1 cellular context compared by ENCODE assay signal in genomic region chr3:147184794-147185193, GRCh38.
TF ChIP-seq lines count a peak whose summit lies in the region.

No MANE protein-coding gene starts in this region.

TF ChIP-seq in HepG2, 621 proteins besides CTCF, POLR2A, EP300 and RAD21 (continued from another document and continues in another):
- TF ChIP-seq REST (IDR thresholded peaks at IDR 0.05; ENCODE audit: borderline replicate concordance in 1 of 2, low read depth in 1 of 2, low read length in 2 of 2) (peak in 1 of 2 experiments; percentile 74; a peak in 1 of 4 replicates), ISL2 (CRISPR knock-in tag; IDR thresholded peaks at IDR 0.05) (peak; percentile 85), ATF3 (CRISPR knock-in tag; IDR thresholded peaks at IDR 0.05) (no peak; the same call in 1 of the 2 replicates), UBTF (CRISPR knock-in tag; IDR thresholded peaks at IDR 0.05) (no peak), ZNF558 (CRISPR knock-in tag; IDR thresholded peaks at IDR 0.05; ENCODE audit: borderline replicate concordance) (no peak), HBP1 (CRISPR knock-in tag; IDR thresholded peaks at IDR 0.05; ENCODE audit: low read depth) (no peak), SKIL (CRISPR knock-in tag; IDR thresholded peaks at IDR 0.05; ENCODE audit: borderline replicate concordance) (no peak), AKNA (CRISPR knock-in tag; IDR thresholded peaks at IDR 0.05; ENCODE audit: borderline replicate concordance) (no peak), ZNF572 (CRISPR knock-in tag; IDR thresholded peaks at IDR 0.05) (no peak), HOXA9 (CRISPR knock-in tag; IDR thresholded peaks at IDR 0.05; ENCODE audit: borderline replicate concordance) (no peak), ZNF674 (CRISPR knock-in tag; IDR thresholded peaks at IDR 0.05; ENCODE audit: low read depth) (no peak), ZNF788 (CRISPR knock-in tag; IDR thresholded peaks at IDR 0.05; ENCODE audit: borderline replicate concordance) (peak; percentile 69; the same call in 1 of the 2 replicates), ZNF432 (CRISPR knock-in tag; IDR thresholded peaks at IDR 0.05; ENCODE audit: borderline replicate concordance) (no peak), ZNF816 (CRISPR knock-in tag; IDR thresholded peaks at IDR 0.05; ENCODE audit: borderline replicate concordance) (no peak), DRAP1 (CRISPR knock-in tag; IDR thresholded peaks at IDR 0.05) (peak; percentile 22; the same call in 1 of the 2 replicates), RXRA (CRISPR knock-in tag; IDR thresholded peaks at IDR 0.05) (no peak; the same call in 1 of the 2 replicates), ZNF567 (CRISPR knock-in tag; IDR thresholded peaks at IDR 0.05; ENCODE audit: borderline replicate concordance) (no peak; the same call in 1 of the 2 replicates), TFE3 (CRISPR knock-in tag; IDR thresholded peaks at IDR 0.05) (peak; percentile 77), PHF21A (CRISPR knock-in tag; IDR thresholded peaks at IDR 0.05) (peak; percentile 82), KLF16 (CRISPR knock-in tag; IDR thresholded peaks at IDR 0.05) (peak in 1 of 2 experiments; percentile 78; a peak in 1 of 4 replicates), RFXAP (CRISPR knock-in tag; IDR thresholded peaks at IDR 0.05; ENCODE audit: borderline replicate concordance) (no peak), BRD4 (CRISPR knock-in tag; IDR thresholded peaks at IDR 0.05) (no peak), ZNF121 (CRISPR knock-in tag; IDR thresholded peaks at IDR 0.05) (no peak), CSRNP2 (CRISPR knock-in tag; conservative IDR thresholded peaks at IDR 0.05; ENCODE audit: low read depth) (no peak), E2F2 (CRISPR knock-in tag; IDR thresholded peaks at IDR 0.05; ENCODE audit: borderline replicate concordance) (no peak), ARID4A (CRISPR knock-in tag; IDR thresholded peaks at IDR 0.05; ENCODE audit: borderline replicate concordance) (no peak)
